15 cellular contexts compared by ENCODE assay signal in the genomic region with DNA sequence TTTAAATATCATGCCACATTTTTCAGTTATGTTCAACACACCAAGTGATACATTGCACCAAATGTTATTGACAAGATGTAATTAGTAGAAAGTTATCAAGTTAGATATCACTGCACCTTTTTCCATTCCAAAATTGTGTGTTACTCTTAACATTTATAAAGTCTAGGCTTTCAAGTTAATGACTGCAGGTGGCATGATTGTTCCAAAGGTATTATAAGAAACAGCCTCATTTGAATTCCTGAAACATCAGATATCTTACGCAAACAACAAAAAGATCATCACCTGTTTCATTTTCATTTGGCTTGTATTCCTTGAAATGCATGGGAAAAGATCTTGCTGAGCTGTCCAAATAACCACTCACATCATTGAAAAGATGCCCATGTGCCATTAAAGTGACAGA.
DNase-seq lines count a peak whose midpoint lies in the region; ATAC-seq, FAIRE-seq and TF ChIP-seq lines count a peak whose summit lies in the region.
"Had no signal": no experiment of that assay in that cellular context is flagged by ENCODE, and none has a peak within 500 bp of the region (broad histone marks: within the 10 kb centered on the region; RNA-seq: fewer than 3 reads in every experiment).

No MANE protein-coding gene starts in this region.

- no peak overlapping the region for H2BK120ac ChIP-seq in trophoblast cell (ENCODE audit: insufficient read depth, low read length, poor library complexity)

- H3K36me3 ChIP-seq in bronchial epithelial cell (ENCODE audit: control insufficient read depth, insufficient read depth, low read length): no peaks in the 10 kb centered on the region
- no peaks in the 10 kb centered on the region for H3K36me3 ChIP-seq in right lobe of liver
- no peaks in the 10 kb centered on the region for H3K36me3 ChIP-seq in trophoblast cell (ENCODE audit: control insufficient read depth in 1 of 2, insufficient read depth in 2 of 2, low read length in 2 of 2)
- H3K36me3 ChIP-seq: BLaER1 treated with 17β-estradiol and CSF1 and Interleukin-3, amounts not matched to agents 10 nM and 100 nM had no signal

- H3K18ac ChIP-seq in trophoblast cell (ENCODE audit: low read length): no peak overlapping the region

- no peak overlapping the region for H4K91ac ChIP-seq in trophoblast cell (ENCODE audit: low read depth, low read length)

- no peak overlapping the region for H3K14ac ChIP-seq in trophoblast cell (ENCODE audit: low read length)

- peak in 3 of 4 donors; percentile 40 to 84 (median 47) for ATAC-seq in right lobe of liver
- ATAC-seq: GM23338 had no signal

- TF ChIP-seq POLR2A in right lobe of liver (IDR thresholded peaks at IDR 0.05): no peak

- DNase-seq in NCI-H345 (lab: John Stamatoyannopoulos, UW) (peak; percentile 1), NCI-H345 treated with DMSO at 0.1 percent for 48 hours (lab: John Stamatoyannopoulos, UW; ENCODE audit: unreplicated experiment) (no peak), bronchial epithelial cell (ENCODE audit: low read depth) (peak; percentile 7), right lobe of liver (no peak), trophoblast cell (no peak), HUDEP-2 (lab: John Stamatoyannopoulos, UW; ENCODE audit: unreplicated experiment in 76 of 76) (no peak), dermis blood vessel endothelial cell (no peak)
- DNase-seq: ACHN; CD4-positive, CD25-positive, alpha-beta regulatory T cell; DMS 273 treated with DMSO at 0.1 percent for 48 hours; H7 had no signal

- no peak overlapping the region for H2AFZ ChIP-seq in trophoblast cell (ENCODE audit: insufficient read depth, low read length, poor library complexity)
- H2AFZ ChIP-seq: GM23338 had no signal

- H2AK5ac ChIP-seq in trophoblast cell (ENCODE audit: low read length): no peak overlapping the region

- H4K12ac ChIP-seq in trophoblast cell (ENCODE audit: low read depth, low read length): no peak overlapping the region

- no peak overlapping the region for H3K23ac ChIP-seq in trophoblast cell (ENCODE audit: low read length)

- TF ChIP-seq CTCF in LNCAP (IDR thresholded peaks at IDR 0.05) (0 out of 2 replicates have a peak, but pooled peaks have one; percentile 10), bronchial epithelial cell (IDR thresholded peaks at IDR 0.05; ENCODE audit: insufficient read depth, low read length, severe bottlenecking) (no peak), right lobe of liver (IDR thresholded peaks at IDR 0.05) (peak; percentile 15 to 45 (median 29))

- H3K79me2 ChIP-seq in trophoblast cell (ENCODE audit: control insufficient read depth, insufficient read depth, low read length, poor library complexity): no peaks in the 10 kb centered on the region

- H3K4me2 ChIP-seq in trophoblast cell (ENCODE audit: low read length): no peak overlapping the region
- H3K4me2 ChIP-seq: BLaER1 treated with 17β-estradiol and CSF1 and Interleukin-3, amounts not matched to agents 10 nM and 100 nM; GM23338 had no signal

- H3K9ac ChIP-seq in trophoblast cell (ENCODE audit: low read length): no peak overlapping the region
- H3K9ac ChIP-seq: BLaER1 treated with 17β-estradiol and CSF1 and Interleukin-3, amounts not matched to agents 10 nM and 100 nM had no signal

- no peak for FAIRE-seq in bronchial epithelial cell (lab: Jason Lieb, UNC)
- FAIRE-seq: GM18507 had no signal

- no peak overlapping the region for H3K4ac ChIP-seq in trophoblast cell (ENCODE audit: low read depth, low read length)

- no peak overlapping the region for H2BK5ac ChIP-seq in trophoblast cell (ENCODE audit: low read depth, low read length, poor library complexity)

- no peak overlapping the region for H4K8ac ChIP-seq in trophoblast cell (ENCODE audit: low read depth, low read length)

- no peaks in the 10 kb centered on the region for H3K27me3 ChIP-seq in bronchial epithelial cell (ENCODE audit: control insufficient read depth, insufficient read depth, low read length)
- H3K27me3 ChIP-seq in right lobe of liver: no peaks in the 10 kb centered on the region
- H3K27me3 ChIP-seq in trophoblast cell (ENCODE audit: insufficient read depth, low read length): no peaks in the 10 kb centered on the region
- H3K27me3 ChIP-seq: BLaER1 treated with 17β-estradiol and CSF1 and Interleukin-3, amounts not matched to agents 10 nM and 100 nM had no signal

- no peaks in the 10 kb centered on the region for H3K4me1 ChIP-seq in right lobe of liver
- no peaks in the 10 kb centered on the region for H3K4me1 ChIP-seq in trophoblast cell (ENCODE audit: control insufficient read depth in 1 of 2, insufficient read depth in 2 of 2, low read length in 2 of 2)
- H3K4me1 ChIP-seq: BLaER1 treated with 17β-estradiol and CSF1 and Interleukin-3, amounts not matched to agents 10 nM and 100 nM had no signal

- no peaks in the 10 kb centered on the region for H3K9me3 ChIP-seq in right lobe of liver
- H3K9me3 ChIP-seq in trophoblast cell (ENCODE audit: insufficient read depth, low read depth, low read length): no peaks in the 10 kb centered on the region
- H3K9me3 ChIP-seq: BLaER1 treated with 17β-estradiol and CSF1 and Interleukin-3, amounts not matched to agents 10 nM and 100 nM had no signal

- intact Hi-C loops in right lobe of liver (cut with DNase I): no loop called here

- H3K27ac ChIP-seq in right lobe of liver (no peak overlapping the region), trophoblast cell (ENCODE audit: low read depth, low read length) (no peak overlapping the region)
- H3K27ac ChIP-seq: BLaER1 treated with 17β-estradiol and CSF1 and Interleukin-3, amounts not matched to agents 10 nM and 100 nM had no signal

- H2BK12ac ChIP-seq in trophoblast cell (ENCODE audit: low read length): no peak overlapping the region

- WGBS in right lobe of liver (ENCODE audit: insufficient coverage, low coverage, low lambda C conversion rate, missing lambda C conversion rate): 33% methylated on average over 1 of the region's 1 CpG
- WGBS in trophoblast cell (ENCODE audit: extremely low coverage, insufficient coverage, insufficient read length): no CpG with 5 or more reads among the region's 1 CpG

- no peaks in the 10 kb centered on the region for H3K79me1 ChIP-seq in trophoblast cell (ENCODE audit: low read length)

- H3K4me3 ChIP-seq in bronchial epithelial cell (ENCODE audit: low read depth, low read length) (no peak overlapping the region), right lobe of liver (no peak overlapping the region), trophoblast cell (ENCODE audit: low read depth, low read length) (no peak overlapping the region)
- H3K4me3 ChIP-seq: BLaER1 treated with 17β-estradiol and CSF1 and Interleukin-3, amounts not matched to agents 10 nM and 100 nM; GM23338 had no signal

Comparison
In these comparisons a context has a peak if more than half of its experiments do, and no peak if none do; other contexts are left out.
1. DNase-seq: peak in NCI-H345 (single experiment) and bronchial epithelial cell (single experiment); none in NCI-H345 treated with DMSO at 0.1 percent for 48 hours (single experiment), right lobe of liver (0 of 3), trophoblast cell (0 of 2), HUDEP-2 (0 of 76) and dermis blood vessel endothelial cell (single experiment).